16 cellular contexts compared by ENCODE assay signal in the genomic region with DNA sequence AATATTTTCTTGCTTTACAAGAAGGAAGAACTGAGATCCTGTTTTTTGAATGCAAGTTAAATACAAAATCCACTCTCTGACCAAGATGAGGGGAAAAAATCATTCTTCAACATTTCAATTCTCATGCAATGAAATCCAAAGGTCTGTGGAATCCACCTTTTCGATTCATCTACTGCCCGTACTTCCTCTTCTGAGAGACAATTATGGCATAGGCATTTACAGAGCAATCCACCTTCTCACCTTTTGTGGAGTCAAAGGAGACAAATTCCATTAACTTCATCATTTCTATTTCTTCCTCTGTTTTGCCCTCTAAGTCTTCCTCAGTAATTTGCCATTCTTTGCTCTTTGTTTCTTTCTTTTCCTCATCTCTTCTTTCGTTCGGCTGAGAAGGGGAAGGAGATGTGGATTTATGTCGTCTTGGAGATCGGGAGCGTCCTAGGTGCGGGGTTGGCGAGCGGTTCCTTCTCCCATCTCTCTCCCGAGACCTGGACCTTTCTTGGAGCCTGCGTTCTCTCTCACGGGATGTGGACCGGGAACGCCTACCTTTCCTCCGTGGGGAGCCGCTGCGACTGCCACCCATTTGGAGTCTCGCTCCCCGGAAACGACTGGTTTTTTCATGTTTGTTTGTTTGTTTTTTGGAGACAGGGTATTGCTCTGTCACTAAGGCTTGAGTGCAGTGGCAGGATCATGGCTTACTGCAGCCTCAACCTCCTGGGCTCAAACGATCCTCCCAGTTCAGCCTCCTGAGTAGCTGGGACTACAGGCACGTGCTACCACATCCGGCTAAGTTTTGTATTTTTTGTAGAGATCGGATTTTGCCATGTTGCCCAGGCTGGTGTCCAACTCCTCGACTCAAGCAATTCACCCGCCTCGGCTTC.
"Had no signal": no experiment of that assay in that cellular context is flagged by ENCODE, and none has a peak within 500 bp of the region (broad histone marks: within the 10 kb centered on the region; RNA-seq: fewer than 3 reads in every experiment).

No MANE protein-coding gene starts in this region.

- H3K4me1 ChIP-seq: upper lobe of left lung had no signal

- H3K27ac Mint-ChIP-seq: activated CD8-positive, alpha-beta memory T cell treated with anti-CD3 and anti-CD28 coated beads, Interleukin-2, amount 10 ng/mL, durations not matched to agents 7 days and 5 days; activated naive CD8-positive, alpha-beta T cell treated with anti-CD3 and anti-CD28 coated beads, Interleukin-2, amount 10 ng/mL, durations not matched to agents 7 days and 5 days had no signal

- H3K27me3 Mint-ChIP-seq: activated CD8-positive, alpha-beta memory T cell treated with anti-CD3 and anti-CD28 coated beads, Interleukin-2, amount 10 ng/mL, durations not matched to agents 7 days and 5 days had no signal

- ATAC-seq: activated CD8-positive, alpha-beta memory T cell treated with anti-CD3 and anti-CD28 coated beads, Interleukin-2, amount 10 ng/mL, durations not matched to agents 7 days and 5 days; activated T-cell treated with anti-CD3 and anti-CD28 coated beads, Interleukin-2, amount 50 U/mL, for 4 hours; heart left ventricle; right cardiac atrium had no signal

- H3K9me3 ChIP-seq: heart left ventricle, upper lobe of left lung had no signal

- H3K36me3 ChIP-seq: heart left ventricle, upper lobe of left lung had no signal

- H3K27me3 ChIP-seq: heart left ventricle, upper lobe of left lung had no signal

- DNase-seq: activated CD4-positive, alpha-beta T cell treated with anti-CD3 and anti-CD28 coated beads for 1 hour; activated CD4-positive, alpha-beta T cell treated with anti-CD3 and anti-CD28 coated beads, Interleukin-2, amount 50 U/mL, for 48 hours; activated CD8-positive, alpha-beta memory T cell treated with anti-CD3 and anti-CD28 coated beads, Interleukin-2, amount 10 ng/mL, durations not matched to agents 7 days and 5 days; activated effector memory CD4-positive, alpha-beta T cell treated with anti-CD3 and anti-CD28 coated beads, Interleukin-2, amount 50 U/mL, for 16 hours; activated naive CD8-positive, alpha-beta T cell treated with anti-CD3 and anti-CD28 coated beads, Interleukin-2, amount 10 ng/mL, durations not matched to agents 7 days and 5 days; activated T-cell treated with anti-CD3 and anti-CD28 coated beads, Interleukin-2, amount 50 U/mL, for 4 hours; anterior cingulate cortex; heart left ventricle; kidney glomerular epithelial cell; midbrain; posterior cingulate gyrus; right cardiac atrium; stimulated activated CD4-positive, alpha-beta T cell treated with anti-CD3 and anti-CD28 coated beads, Interleukin-1b, Interleukin-23, amount 100 ng/mL, for 48 hours; stimulated activated naive CD4-positive, alpha-beta T cell treated with Interleukin-2 at 50 U/mL for 16 hours; SW 1271; upper lobe of left lung had no signal

- H3K27ac ChIP-seq: heart left ventricle, upper lobe of left lung had no signal

- H3K4me3 ChIP-seq: heart left ventricle, upper lobe of left lung had no signal

- H3K4me1 Mint-ChIP-seq: activated CD8-positive, alpha-beta memory T cell treated with anti-CD3 and anti-CD28 coated beads, Interleukin-2, amount 10 ng/mL, durations not matched to agents 7 days and 5 days; activated naive CD8-positive, alpha-beta T cell treated with anti-CD3 and anti-CD28 coated beads, Interleukin-2, amount 10 ng/mL, durations not matched to agents 7 days and 5 days had no signal

- H3K9me3 Mint-ChIP-seq: activated naive CD8-positive, alpha-beta T cell treated with anti-CD3 and anti-CD28 coated beads, Interleukin-2, amount 10 ng/mL, durations not matched to agents 7 days and 5 days; activated T-cell treated with anti-CD3 and anti-CD28 coated beads, Interleukin-2, amount 50 U/mL, for 4 hours had no signal

- H3K4me3 Mint-ChIP-seq: activated CD8-positive, alpha-beta memory T cell treated with anti-CD3 and anti-CD28 coated beads, Interleukin-2, amount 10 ng/mL, durations not matched to agents 7 days and 5 days; activated naive CD8-positive, alpha-beta T cell treated with anti-CD3 and anti-CD28 coated beads, Interleukin-2, amount 10 ng/mL, durations not matched to agents 7 days and 5 days; activated T-cell treated with anti-CD3 and anti-CD28 coated beads, Interleukin-2, amount 50 U/mL, for 4 hours had no signal

- H3K36me3 Mint-ChIP-seq: activated CD8-positive, alpha-beta memory T cell treated with anti-CD3 and anti-CD28 coated beads, Interleukin-2, amount 10 ng/mL, durations not matched to agents 7 days and 5 days; activated naive CD8-positive, alpha-beta T cell treated with anti-CD3 and anti-CD28 coated beads, Interleukin-2, amount 10 ng/mL, durations not matched to agents 7 days and 5 days had no signal
